18 cellular contexts compared by ENCODE assay signal in the genomic region with DNA sequence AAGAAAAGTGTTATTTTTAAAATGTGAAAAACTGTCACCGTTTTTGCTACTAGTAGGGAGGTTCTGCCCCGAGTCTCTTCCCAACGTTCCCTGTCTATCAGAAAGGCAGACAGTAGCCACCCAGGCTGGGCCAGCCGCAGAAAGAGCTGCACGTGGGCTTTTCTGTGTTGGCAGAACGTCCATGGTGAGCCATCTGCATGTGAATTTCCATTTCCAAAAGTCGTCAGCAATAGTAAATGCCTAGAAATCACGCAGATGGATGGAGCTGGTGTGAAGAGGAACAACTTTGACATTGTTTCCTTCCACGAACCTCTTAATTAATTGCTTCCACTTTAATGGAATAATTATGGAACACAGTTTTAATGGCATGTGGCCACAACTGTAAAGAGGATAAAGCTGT.
A peak's percentile ranks its signal among the peaks of the same experiment; 100 is the strongest.
DNase-seq lines count a peak whose midpoint lies in the region; TF ChIP-seq lines count a peak whose summit lies in the region.
"Had no signal": no experiment of that assay in that cellular context is flagged by ENCODE, and none has a peak within 500 bp of the region (broad histone marks: within the 10 kb centered on the region; RNA-seq: fewer than 3 reads in every experiment).

No MANE protein-coding gene starts in this region.

- no peak overlapping the region for H3K4me2 ChIP-seq in GM23248 (ENCODE audit: unreplicated experiment)
- H3K4me2 ChIP-seq in SK-N-SH, result no peak overlapping the region
- H3K4me2 ChIP-seq: KMS-11 had no signal

- CTCF ChIA-PET in SK-N-SH (lab: Yijun Ruan, JAX), result interaction anchor here (1.4 kb wide), 1 partner anchor 572 kb away, joined by 4 read pairs; no protein-coding TSS in a partner anchor

- no peak overlapping the region for H3K9ac ChIP-seq in GM23248
- H3K9ac ChIP-seq in SK-N-SH, result no peak overlapping the region
- H3K9ac ChIP-seq: KMS-11 had no signal

- H3K36me3 ChIP-seq in GM23248 (ENCODE audit: low read depth), result peaks cover 5% of the 10 kb centered on the region
- peaks cover 10 to 51% of the 10 kb centered on the region in 2 experiments for H3K36me3 ChIP-seq in SK-N-SH (replicated peaks in 1 of 2; ENCODE audit: control insufficient read depth in 1 of 2, insufficient read depth in 2 of 2, low read length in 1 of 2)
- peaks cover 22% of the 10 kb centered on the region for H3K36me3 ChIP-seq in MG63

- H2AFZ ChIP-seq in GM23248 (no peak overlapping the region), SK-N-SH (ENCODE audit: low read depth) (no peak overlapping the region)

- H3K4me3 ChIP-seq in GM23248 (no peak overlapping the region), astrocyte of the spinal cord (ENCODE audit: low read depth, low read length) (no peak overlapping the region), SK-N-SH (ENCODE audit: low read depth in 2 of 2, low read length in 1 of 2) (no peak overlapping the region), MG63 (no peak overlapping the region)

- H3K9me3 ChIP-seq in GM23248 (ENCODE audit: low read depth), result no peaks in the 10 kb centered on the region
- H3K9me3 ChIP-seq in SK-N-SH, result no peaks in the 10 kb centered on the region
- H3K9me3 ChIP-seq in MG63, result no peaks in the 10 kb centered on the region

- no peak for TF ChIP-seq RAD21 in SK-N-SH (IDR thresholded peaks at IDR 0.05; ENCODE audit: low read length)

- H3K79me2 ChIP-seq in GM23248 (ENCODE audit: insufficient read depth) (no peaks in the 10 kb centered on the region), SK-N-SH (ENCODE audit: insufficient read depth) (no peaks in the 10 kb centered on the region)

- H3K9me2 ChIP-seq in GM23248 (ENCODE audit: insufficient read depth), result peaks cover 8% of the 10 kb centered on the region; the same call in 1 of the 2 replicates
- no peaks in the 10 kb centered on the region for H3K9me2 ChIP-seq in SK-N-SH

- POLR2A ChIA-PET in SK-N-SH (lab: Yijun Ruan, JAX), result no interaction called here

- H4K20me1 ChIP-seq in GM23248 (ENCODE audit: insufficient read depth) (no peaks in the 10 kb centered on the region), SK-N-SH (ENCODE audit: insufficient read depth) (no peaks in the 10 kb centered on the region)

- no peaks in the 10 kb centered on the region for H3K27me3 ChIP-seq in GM23248 (replicated peaks; ENCODE audit: insufficient read depth)
- no peaks in the 10 kb centered on the region for H3K27me3 ChIP-seq in SK-N-SH (ENCODE audit: insufficient read depth)
- no peaks in the 10 kb centered on the region for H3K27me3 ChIP-seq in MG63

- DNase-seq in GM23248 (peak; percentile 28), astrocyte of the spinal cord (ENCODE audit: low read depth, low spot score) (peak; percentile 42), globus pallidus (ENCODE audit: low spot score) (peak; percentile 74), occipital lobe (lab: John Stamatoyannopoulos, UW) (peak; percentile 73), SK-N-SH (no peak), cortex of kidney (lab: John Stamatoyannopoulos, UW) (no peak), MG63 (no peak), glomerular visceral epithelial cell (ENCODE audit: extremely low spot score) (no peak)
- DNase-seq: activated CD4-positive, alpha-beta T cell treated with anti-CD3 and anti-CD28 coated beads for 1 hour; activated gamma-delta T cell treated with Interleukin-2 at 50 U/mL for 16 hours; AML-193; Calu3; kidney glomerular epithelial cell; NCI-H1105 treated with DMSO at 0.1 percent for 48 hours; NCI-H226; T-helper 2 cell had no signal

- in situ Hi-C loops in GM23248 (cut with MboI), result no loop called here
- in situ Hi-C loops in astrocyte of the spinal cord (cut with HindIII; ENCODE audit: low sequenced_read_pairs), result no loop called here

- TF ChIP-seq CTCF in astrocyte of the spinal cord (IDR thresholded peaks at IDR 0.05; ENCODE audit: low read depth, low read length), result no peak
- no peak for TF ChIP-seq CTCF in SK-N-SH (IDR thresholded peaks at IDR 0.05)

- 43 to 57% methylated on average over 9 of the region's 9 CpGs for WGBS in GM23248 (ENCODE audit: low coverage in 1 of 2, low lambda C conversion rate in 2 of 2, missing lambda C conversion rate in 2 of 2), 2 experiments
- WGBS in SK-N-SH (ENCODE audit: low lambda C conversion rate), result 86% methylated on average over 9 of the region's 9 CpGs

- no peak for TF ChIP-seq EP300 in SK-N-SH (IDR thresholded peaks at IDR 0.05; ENCODE audit: borderline replicate concordance in 1 of 2, low read depth in 1 of 2, low read length in 1 of 2)

- H3K4me1 ChIP-seq in GM23248 (ENCODE audit: insufficient read depth), result peaks cover 36% of the 10 kb centered on the region
- H3K4me1 ChIP-seq in SK-N-SH (ENCODE audit: control insufficient read depth in 1 of 2, insufficient read depth in 2 of 2, low read depth in 1 of 2, low read length in 1 of 2), result peaks cover 0 to 19% of the 10 kb centered on the region in 2 experiments; a peak in 2 of 4 replicates

- peaks cover 34% of the 10 kb centered on the region for H3F3A ChIP-seq in GM23248 (ENCODE audit: insufficient read depth)
- H3F3A ChIP-seq in SK-N-SH (replicated peaks; ENCODE audit: insufficient read depth), result peaks cover 37% of the 10 kb centered on the region

- no peak overlapping the region for H3K27ac ChIP-seq in GM23248
- H3K27ac ChIP-seq in SK-N-SH (ENCODE audit: low read depth in 2 of 2, low read length in 1 of 2), result peak overlapping the region in 1 of 2 experiments; percentile 95; a peak in 2 of 4 replicates
- H3K27ac ChIP-seq: HL-60, KMS-11 had no signal

TF ChIP-seq in SK-N-SH, 30 proteins besides CTCF, POLR2A, EP300 and RAD21:
- no peak for TF ChIP-seq POLR2AphosphoS5 (IDR thresholded peaks at IDR 0.05; ENCODE audit: low read depth, low read length)
- no peak for TF ChIP-seq RFX5 (IDR thresholded peaks at IDR 0.05; ENCODE audit: low read length)
- TF ChIP-seq, protein P1, sequence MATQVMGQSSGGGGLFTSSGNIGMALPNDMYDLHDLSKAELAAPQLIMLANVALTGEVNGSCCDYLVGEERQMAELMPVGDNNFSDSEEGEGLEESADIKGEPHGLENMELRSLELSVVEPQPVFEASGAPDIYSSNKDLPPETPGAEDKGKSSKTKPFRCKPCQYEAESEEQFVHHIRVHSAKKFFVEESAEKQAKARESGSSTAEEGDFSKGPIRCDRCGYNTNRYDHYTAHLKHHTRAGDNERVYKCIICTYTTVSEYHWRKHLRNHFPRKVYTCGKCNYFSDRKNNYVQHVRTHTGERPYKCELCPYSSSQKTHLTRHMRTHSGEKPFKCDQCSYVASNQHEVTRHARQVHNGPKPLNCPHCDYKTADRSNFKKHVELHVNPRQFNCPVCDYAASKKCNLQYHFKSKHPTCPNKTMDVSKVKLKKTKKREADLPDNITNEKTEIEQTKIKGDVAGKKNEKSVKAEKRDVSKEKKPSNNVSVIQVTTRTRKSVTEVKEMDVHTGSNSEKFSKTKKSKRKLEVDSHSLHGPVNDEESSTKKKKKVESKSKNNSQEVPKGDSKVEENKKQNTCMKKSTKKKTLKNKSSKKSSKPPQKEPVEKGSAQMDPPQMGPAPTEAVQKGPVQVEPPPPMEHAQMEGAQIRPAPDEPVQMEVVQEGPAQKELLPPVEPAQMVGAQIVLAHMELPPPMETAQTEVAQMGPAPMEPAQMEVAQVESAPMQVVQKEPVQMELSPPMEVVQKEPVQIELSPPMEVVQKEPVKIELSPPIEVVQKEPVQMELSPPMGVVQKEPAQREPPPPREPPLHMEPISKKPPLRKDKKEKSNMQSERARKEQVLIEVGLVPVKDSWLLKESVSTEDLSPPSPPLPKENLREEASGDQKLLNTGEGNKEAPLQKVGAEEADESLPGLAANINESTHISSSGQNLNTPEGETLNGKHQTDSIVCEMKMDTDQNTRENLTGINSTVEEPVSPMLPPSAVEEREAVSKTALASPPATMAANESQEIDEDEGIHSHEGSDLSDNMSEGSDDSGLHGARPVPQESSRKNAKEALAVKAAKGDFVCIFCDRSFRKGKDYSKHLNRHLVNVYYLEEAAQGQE (IDR thresholded peaks at IDR 0.05; ENCODE audit: low read depth, low read length), result no peak
- TF ChIP-seq SIN3A (IDR thresholded peaks at IDR 0.05; ENCODE audit: borderline replicate concordance, low read depth, low read length), result no peak
- no peak for TF ChIP-seq NFIC (IDR thresholded peaks at IDR 0.05; ENCODE audit: borderline replicate concordance)
- TF ChIP-seq EZH2phosphoT487 (IDR thresholded peaks at IDR 0.05; ENCODE audit: borderline replicate concordance, low read depth), result no peak
- no peak for TF ChIP-seq RCOR1 (IDR thresholded peaks at IDR 0.05; ENCODE audit: low read length)
- no peak for TF ChIP-seq SMC3 (IDR thresholded peaks at IDR 0.05; ENCODE audit: low read depth, low read length)
- no peak for TF ChIP-seq GATA2 (CRISPR knock-in tag; IDR thresholded peaks at IDR 0.05)
- no peak for TF ChIP-seq ELF1 (IDR thresholded peaks at IDR 0.05)
- TF ChIP-seq USF2 (IDR thresholded peaks at IDR 0.05; ENCODE audit: borderline replicate concordance, low read depth, low read length), result no peak
- TF ChIP-seq, protein P2, sequence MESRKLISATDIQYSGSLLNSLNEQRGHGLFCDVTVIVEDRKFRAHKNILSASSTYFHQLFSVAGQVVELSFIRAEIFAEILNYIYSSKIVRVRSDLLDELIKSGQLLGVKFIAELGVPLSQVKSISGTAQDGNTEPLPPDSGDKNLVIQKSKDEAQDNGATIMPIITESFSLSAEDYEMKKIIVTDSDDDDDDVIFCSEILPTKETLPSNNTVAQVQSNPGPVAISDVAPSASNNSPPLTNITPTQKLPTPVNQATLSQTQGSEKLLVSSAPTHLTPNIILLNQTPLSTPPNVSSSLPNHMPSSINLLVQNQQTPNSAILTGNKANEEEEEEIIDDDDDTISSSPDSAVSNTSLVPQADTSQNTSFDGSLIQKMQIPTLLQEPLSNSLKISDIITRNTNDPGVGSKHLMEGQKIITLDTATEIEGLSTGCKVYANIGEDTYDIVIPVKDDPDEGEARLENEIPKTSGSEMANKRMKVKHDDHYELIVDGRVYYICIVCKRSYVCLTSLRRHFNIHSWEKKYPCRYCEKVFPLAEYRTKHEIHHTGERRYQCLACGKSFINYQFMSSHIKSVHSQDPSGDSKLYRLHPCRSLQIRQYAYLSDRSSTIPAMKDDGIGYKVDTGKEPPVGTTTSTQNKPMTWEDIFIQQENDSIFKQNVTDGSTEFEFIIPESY (IDR thresholded peaks at IDR 0.05; ENCODE audit: borderline replicate concordance, low read depth), result no peak
- no peak for TF ChIP-seq NRF1 (IDR thresholded peaks at IDR 0.05; ENCODE audit: low read depth, low read length)

Comparison
In these comparisons a context has a peak if more than half of its experiments do, and no peak if none do; other contexts are left out.
1. DNase-seq: peak in GM23248 (single experiment), astrocyte of the spinal cord (single experiment), globus pallidus (single experiment) and occipital lobe (single experiment); none in SK-N-SH (single experiment), cortex of kidney (single experiment), MG63 (single experiment) and glomerular visceral epithelial cell (single experiment).